In the genomic region with DNA sequence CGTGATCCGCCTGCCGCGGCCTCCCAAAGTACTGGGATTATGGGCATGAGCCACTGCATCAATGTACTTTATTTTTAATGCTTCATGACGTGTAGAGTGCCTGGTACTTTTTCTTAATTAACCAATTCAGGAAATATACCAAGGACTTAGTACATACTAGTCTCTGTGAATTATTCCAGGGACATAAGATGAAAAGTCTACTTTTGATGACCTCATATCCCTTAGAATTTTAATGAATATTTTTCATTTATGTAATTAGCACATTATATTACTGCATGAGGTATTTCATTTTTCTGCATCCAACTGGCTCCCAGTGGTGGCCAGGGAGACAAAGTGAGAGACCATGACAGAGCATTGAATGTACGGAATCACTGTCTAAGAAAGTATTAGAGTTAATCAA, we compare ENCODE assay signal across 27 cellular contexts.
"Had no signal": no experiment of that assay in that cellular context is flagged by ENCODE, and none has a peak within 500 bp of the region (broad histone marks: within the 10 kb centered on the region; RNA-seq: fewer than 3 reads in every experiment).

No MANE protein-coding gene starts in this region.

- H3K9me3 ChIP-seq: testis, thoracic aorta, thyroid gland, tibial artery, transverse colon, upper lobe of left lung, upper lobe of right lung, uterus, vagina had no signal

- H3K27ac ChIP-seq: stomach, suprapubic skin, testis, thoracic aorta, thyroid gland, tibial artery, tibial nerve, transverse colon, upper lobe of left lung, upper lobe of right lung, uterus, vagina had no signal

- H3K27me3 ChIP-seq: stomach, suprapubic skin, testis, thyroid gland, tibial artery, tibial nerve, transverse colon, upper lobe of left lung, upper lobe of right lung, uterus, vagina had no signal

- H3K36me3 ChIP-seq: stomach, suprapubic skin, thoracic aorta, thyroid gland, tibial artery, tibial nerve, transverse colon, upper lobe of left lung, upper lobe of right lung, uterus, vagina had no signal

- ATAC-seq: stimulated activated effector memory CD8-positive, alpha-beta T cell treated with anti-CD3 and anti-CD28 coated beads, Interleukin-12 subunit alpha, Interleukin-12 subunit beta, amount 100 ng/mL, for 72 hours; stimulated activated memory B cell treated with anti-CD40 and anti-IgM and Interleukin-4, amounts not matched to agents 10 μg/mL and 1 μg/mL and 100 μg/mL, for 72 hours; stimulated activated naive B cell treated with anti-CD40 and anti-IgM and Interleukin-4, amounts not matched to agents 10 μg/mL and 1 μg/mL and 100 μg/mL, for 72 hours; stimulated activated naive CD8-positive, alpha-beta T cell treated with anti-CD3 and anti-CD28 coated beads, Interleukin-15, amount 100 ng/mL, for 72 hours; stimulated activated naive CD8-positive, alpha-beta T cell treated with anti-CD3 and anti-CD28 coated beads, Interleukin-15, Interleukin-2, amounts not matched to agents 100 U/mL and 50 U/mL, for 24 hours; upper lobe of right lung had no signal

- H3K4me1 ChIP-seq: stomach, suprapubic skin, testis, thyroid gland, tibial artery, tibial nerve, transverse colon, upper lobe of left lung, upper lobe of right lung, uterus, vagina had no signal

- FAIRE-seq: urothelium cell line had no signal

- H3K4me3 ChIP-seq: stomach, suprapubic skin, testis, thoracic aorta, thyroid gland, tibial artery, tibial nerve, transverse colon, upper lobe of left lung, upper lobe of right lung, uterus, vagina had no signal

- DNase-seq: stimulated activated CD4-positive, alpha-beta T cell treated with anti-CD3 and anti-CD28 coated beads, Interleukin-2, amount 100 ng/mL, for 48 hours; stimulated activated CD4-positive, alpha-beta T cell treated with anti-CD3 and anti-CD28 coated beads, Interleukin-4, amount 100 ng/mL, for 1 hour; stimulated activated CD4-positive, alpha-beta T cell treated with anti-CD3 and anti-CD28 coated beads, Interleukin-4, amount 100 ng/mL, for 24 hours; stimulated activated CD4-positive, alpha-beta T cell treated with anti-CD3 and anti-CD28 coated beads, Interleukin-4, amount 100 ng/mL, for 4 hours; stimulated activated CD8-positive, alpha-beta memory T cell treated with anti-CD3 and anti-CD28 coated beads, Interleukin-4, amount 100 ng/mL, for 48 hours; stimulated activated naive B cell treated with anti-CD40 and anti-IgM and Interleukin-4, amounts not matched to agents 10 μg/mL and 1 μg/mL and 100 μg/mL, for 72 hours; stimulated activated naive CD4-positive, alpha-beta T cell; stimulated activated naive CD4-positive, alpha-beta T cell treated with Interleukin-2 at 50 U/mL for 16 hours; stimulated activated naive CD8-positive, alpha-beta T cell treated with anti-CD3 and anti-CD28 coated beads, Interleukin-15, amount 100 ng/mL, for 72 hours; stimulated activated naive CD8-positive, alpha-beta T cell treated with anti-CD3 and anti-CD28 coated beads, Interleukin-15, Interleukin-2, amounts not matched to agents 100 U/mL and 50 U/mL, for 24 hours; stomach; substantia nigra; testis; thyroid gland; tibial artery; transverse colon; trophoblast cell; upper lobe of left lung; upper lobe of right lung; uterus had no signal
